ENCODE assay signal across 14 cellular contexts in the genomic region with DNA sequence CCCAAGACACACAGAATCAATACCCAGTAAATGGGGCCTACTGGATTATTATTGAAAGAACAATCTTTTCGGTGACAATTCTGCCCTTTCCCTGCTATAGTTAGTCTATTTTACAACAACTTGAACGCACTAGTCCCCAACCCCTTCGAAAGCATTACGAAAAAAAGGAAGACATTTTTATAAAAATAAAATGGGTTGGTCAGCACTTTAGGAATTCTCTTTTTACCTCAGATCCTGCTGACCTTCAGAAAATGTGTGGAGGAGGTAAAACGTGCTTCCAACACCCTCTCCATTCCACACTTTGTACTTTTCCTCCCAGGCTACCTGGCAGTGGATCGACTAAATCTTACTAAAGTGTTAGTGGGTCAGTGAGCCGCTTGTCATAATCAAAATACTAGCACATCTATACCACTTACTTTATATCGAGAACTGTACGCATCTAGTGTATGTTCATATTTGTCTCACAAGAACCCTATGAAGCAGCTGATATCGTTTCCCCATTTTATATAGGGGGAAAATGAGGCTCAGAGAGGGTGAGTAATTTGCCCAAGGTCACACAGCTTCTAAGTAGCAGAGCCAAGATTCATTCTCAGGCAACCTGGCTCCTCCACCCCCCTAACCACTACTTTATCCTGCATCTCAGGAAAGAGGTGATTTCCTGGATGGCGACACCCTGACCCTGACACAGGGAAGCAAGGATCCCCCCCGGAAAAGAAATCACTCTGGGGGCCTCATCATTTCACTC. TPM values are rescaled to one million over a fixed set of nuclear protein-coding genes. Genes with fewer than 3 reads are reported as not detected.
A peak's percentile ranks its signal among the peaks of the same experiment; 100 is the strongest.
DNase-seq lines count a peak whose midpoint lies in the region; ATAC-seq and TF ChIP-seq lines count a peak whose summit lies in the region.
"Had no signal": no experiment of that assay in that cellular context is flagged by ENCODE, and none has a peak within 500 bp of the region (broad histone marks: within the 10 kb centered on the region; RNA-seq: fewer than 3 reads in every experiment).

No MANE protein-coding gene starts in this region.

- no peak overlapping the region for H3K4me3 ChIP-seq in left lung

- H3K27me3 Mint-ChIP-seq in activated naive CD4-positive, alpha-beta T cell treated with anti-CD3 and anti-CD28 coated beads for 36 hours (ENCODE audit: low read depth) = no peaks in the 10 kb centered on the region
- no peaks in the 10 kb centered on the region for H3K27me3 Mint-ChIP-seq in activated naive CD8-positive, alpha-beta T cell

- peaks cover 0 to 24% of the 10 kb centered on the region in 2 donors for H3K4me1 ChIP-seq in left lung
- H3K4me1 ChIP-seq: parathyroid adenoma had no signal

- CTCF ChIA-PET in activated naive CD4-positive, alpha-beta T cell treated with anti-CD3 and anti-CD28 coated beads for 36 hours (lab: Charles Lee) = interaction anchor here (1.0 to 3.2 kb wide), 3 partner anchors 9 to 52 kb away, joined by 3 to 16 read pairs (median 3); a partner anchor contains a TSS

- peaks cover 94% of the 10 kb centered on the region for H3K4me1 Mint-ChIP-seq in activated naive CD4-positive, alpha-beta T cell treated with anti-CD3 and anti-CD28 coated beads for 36 hours (ENCODE audit: low read depth)
- H3K4me1 Mint-ChIP-seq in activated naive CD8-positive, alpha-beta T cell (ENCODE audit: low read depth) = peaks cover 98% of the 10 kb centered on the region
- H3K4me1 Mint-ChIP-seq: WTC11 had no signal

- H3K27ac ChIP-seq in left lung (peak overlapping the region; percentile 31 to 39), temporal lobe (ENCODE audit: low read depth, low read length) (peak overlapping the region; percentile 14)
- H3K27ac ChIP-seq: parathyroid adenoma had no signal

- H3K9me3 Mint-ChIP-seq in activated naive CD4-positive, alpha-beta T cell treated with anti-CD3 and anti-CD28 coated beads for 36 hours = no peaks in the 10 kb centered on the region
- H3K9me3 Mint-ChIP-seq in activated naive CD8-positive, alpha-beta T cell (ENCODE audit: low read depth) = no peaks in the 10 kb centered on the region
- H3K9me3 Mint-ChIP-seq: WTC11 had no signal

- peak overlapping the region; percentile 92 for H3K27ac Mint-ChIP-seq in activated naive CD4-positive, alpha-beta T cell treated with anti-CD3 and anti-CD28 coated beads for 36 hours
- H3K27ac Mint-ChIP-seq in activated naive CD8-positive, alpha-beta T cell = peak overlapping the region; percentile 99

- no peaks in the 10 kb centered on the region for H3K36me3 ChIP-seq in left lung

- no peaks in the 10 kb centered on the region for H3K9me3 ChIP-seq in left lung

- intact Hi-C loops in activated naive CD4-positive, alpha-beta T cell treated with anti-CD3 and anti-CD28 coated beads for 36 hours (cut with micrococcal nuclease) = loop anchor here (1.0 to 10.0 kb wide), 10 partner anchors 9 to 1540 kb away; no protein-coding TSS in a partner anchor
- intact Hi-C loops in left lung (cut with DNase I) = no loop called here

- DNase-seq in activated naive CD4-positive, alpha-beta T cell treated with anti-CD3 and anti-CD28 coated beads for 36 hours = no peak
- no peak for DNase-seq in activated naive CD4-positive, alpha-beta T cell treated with anti-CD3 and anti-CD28 coated beads, Interleukin-2, amount 50 U/mL, for 16 hours
- DNase-seq in left lung (no peak), NCI-H226 (no peak), NCI-H1105 (lab: John Stamatoyannopoulos, UW) (no peak)
- DNase-seq: amniotic stem cell, erythroblast, NCI-H2107, RPMI8226 had no signal

- H3K4me3 Mint-ChIP-seq in activated naive CD4-positive, alpha-beta T cell treated with anti-CD3 and anti-CD28 coated beads for 36 hours = peak overlapping the region; percentile 65
- H3K4me3 Mint-ChIP-seq in activated naive CD8-positive, alpha-beta T cell = peak overlapping the region; percentile 91
- H3K4me3 Mint-ChIP-seq: WTC11 had no signal

- H3K36me3 Mint-ChIP-seq in activated naive CD4-positive, alpha-beta T cell treated with anti-CD3 and anti-CD28 coated beads for 36 hours (ENCODE audit: low read depth) = peaks cover 15% of the 10 kb centered on the region
- H3K36me3 Mint-ChIP-seq in activated naive CD8-positive, alpha-beta T cell = peaks cover 19% of the 10 kb centered on the region
- H3K36me3 Mint-ChIP-seq: WTC11 had no signal

- TF ChIP-seq CTCF in left lung (IDR thresholded peaks at IDR 0.05) = no peak

- no peaks in the 10 kb centered on the region for H3K27me3 ChIP-seq in left lung

- ATAC-seq in left lung (no peak), HG03097 (IDR thresholded peaks at IDR 0.05; ENCODE audit: low FRiP score, unreplicated experiment) (no peak)
- ATAC-seq: WTC11 had no signal

RNA-seq across cellular contexts. Expression of a gene that starts 10.6 kb away (rescaled TPM):
- 10 to 100 TPM; 15.7 to 17.4 TPM for total RNA-seq in activated naive CD4-positive, alpha-beta T cell treated with anti-CD3 and anti-CD28 coated beads for 36 hours
- 1 to 10 TPM; 5.3 to 6.9 TPM for total RNA-seq in left lung
- total RNA-seq in temporal lobe = 0.49 TPM
